In genomic region chr16:78479723-78480122, GRCh38 we compare ENCODE assay signal across 30 cellular contexts.
"Had no signal": no experiment of that assay in that cellular context is flagged by ENCODE, and none has a peak within 500 bp of the region (broad histone marks: within the 10 kb centered on the region; RNA-seq: fewer than 3 reads in every experiment).

No MANE protein-coding gene starts in this region.

- H3K27me3 ChIP-seq: neural progenitor cell, ovary, spleen, stomach, thyroid gland, tibial nerve, upper lobe of left lung, vagina had no signal

- H3K79me2 ChIP-seq: parathyroid adenoma had no signal

- H3K4me2 ChIP-seq: neural progenitor cell, smooth muscle cell had no signal

- H3K9ac ChIP-seq: neural progenitor cell, parathyroid adenoma had no signal

- FAIRE-seq: urothelium cell line had no signal

- H3K4me1 Mint-ChIP-seq: nephron had no signal

- H3K27ac ChIP-seq: neural progenitor cell, ovary, parathyroid adenoma, psoas muscle, skin epidermis, spleen, stomach, thoracic aorta, thyroid gland, tibial nerve, upper lobe of left lung, vagina had no signal

- H3K36me3 Mint-ChIP-seq: natural killer cell; neural progenitor cell; stimulated activated naive B cell treated with anti-CD40 and anti-IgM and Interleukin-4, amounts not matched to agents 10 μg/mL and 1 μg/mL and 100 μg/mL, for 72 hours had no signal

- H3K4me1 ChIP-seq: psoas muscle, spleen, stomach, tibial nerve, upper lobe of left lung, vagina had no signal

- H3K4me3 ChIP-seq: neural progenitor cell, ovary, psoas muscle, skin epidermis, smooth muscle cell, spleen, stomach, thoracic aorta, thyroid gland, tibial nerve, upper lobe of left lung, vagina had no signal

- H3K27ac Mint-ChIP-seq: natural killer cell; nephron; neural progenitor cell; progenitor cell of endocrine pancreas; stimulated activated naive B cell treated with anti-CD40 and anti-IgM and Interleukin-4, amounts not matched to agents 10 μg/mL and 1 μg/mL and 100 μg/mL, for 72 hours; stimulated activated naive CD8-positive, alpha-beta T cell treated with anti-CD3 and anti-CD28 coated beads, Interleukin-15, Interleukin-2, amounts not matched to agents 100 ng/mL and 50 ng/mL, for 24 hours had no signal

- H3K36me3 ChIP-seq: neural progenitor cell, ovary, spleen, stomach, thoracic aorta, thyroid gland, tibial nerve, upper lobe of left lung, vagina had no signal

- ATAC-seq: natural killer cell; psoas muscle; right cardiac atrium; sciatic nerve; stimulated activated naive B cell treated with anti-CD40 and anti-IgM and Interleukin-4, amounts not matched to agents 10 μg/mL and 1 μg/mL and 100 μg/mL, for 72 hours had no signal

- H3K27me3 Mint-ChIP-seq: progenitor cell of endocrine pancreas; stimulated activated naive B cell treated with anti-CD40 and anti-IgM and Interleukin-4, amounts not matched to agents 10 μg/mL and 1 μg/mL and 100 μg/mL, for 72 hours; stimulated activated naive CD8-positive, alpha-beta T cell treated with anti-CD3 and anti-CD28 coated beads, Interleukin-15, Interleukin-2, amounts not matched to agents 100 ng/mL and 50 ng/mL, for 24 hours had no signal

- H3K9me3 Mint-ChIP-seq: natural killer cell; neural progenitor cell; stimulated activated naive B cell treated with anti-CD40 and anti-IgM and Interleukin-4, amounts not matched to agents 10 μg/mL and 1 μg/mL and 100 μg/mL, for 72 hours; stimulated activated naive CD8-positive, alpha-beta T cell treated with anti-CD3 and anti-CD28 coated beads, Interleukin-15, Interleukin-2, amounts not matched to agents 100 ng/mL and 50 ng/mL, for 24 hours had no signal

- H3K9me3 ChIP-seq: ovary, psoas muscle, spleen, stomach, thoracic aorta, thyroid gland, tibial nerve, upper lobe of left lung, vagina had no signal

- H2AFZ ChIP-seq: neural progenitor cell, parathyroid adenoma had no signal

- DNase-seq: natural killer cell; occipital lobe; ovary; posterior cingulate gyrus; psoas muscle; right cardiac atrium; spleen; stimulated activated CD4-positive, alpha-beta T cell treated with anti-CD3 and anti-CD28 coated beads, Interleukin-12 subunit alpha, Interleukin-12 subunit beta, amount 100 ng/mL, for 4 hours; stimulated activated CD4-positive, alpha-beta T cell treated with anti-CD3 and anti-CD28 coated beads, Interleukin-1b, Interleukin-23, amount 100 ng/mL, for 48 hours; stimulated activated CD4-positive, alpha-beta T cell treated with anti-CD3 and anti-CD28 coated beads, Interleukin-4, amount 100 ng/mL, for 1 hour; stimulated activated CD4-positive, alpha-beta T cell treated with anti-CD3 and anti-CD28 coated beads, Interleukin-4, amount 100 ng/mL, for 4 hours; stimulated activated CD8-positive, alpha-beta memory T cell treated with anti-CD3 and anti-CD28 coated beads, Interleukin-4, amount 100 ng/mL, for 48 hours; stimulated activated naive B cell treated with anti-CD40 and anti-IgM and Interleukin-4, amounts not matched to agents 10 μg/mL and 1 μg/mL and 100 μg/mL, for 72 hours; stimulated activated naive CD4-positive, alpha-beta T cell treated with Interleukin-2 at 50 U/mL for 16 hours; stomach; thyroid gland; trophoblast cell; upper lobe of left lung had no signal

- H3K4me3 Mint-ChIP-seq: natural killer cell; nephron; neural progenitor cell; stimulated activated naive B cell treated with anti-CD40 and anti-IgM and Interleukin-4, amounts not matched to agents 10 μg/mL and 1 μg/mL and 100 μg/mL, for 72 hours; stimulated activated naive CD8-positive, alpha-beta T cell treated with anti-CD3 and anti-CD28 coated beads, Interleukin-15, Interleukin-2, amounts not matched to agents 100 ng/mL and 50 ng/mL, for 24 hours had no signal
